24 cellular contexts compared by ENCODE assay signal in genomic region chr2:240638517-240639160, GRCh38. TPM values are rescaled to one million over a fixed set of nuclear protein-coding genes. Genes with fewer than 3 reads are reported as not detected.
DNase-seq lines count a peak whose midpoint lies in the region; ATAC-seq and TF ChIP-seq lines count a peak whose summit lies in the region.
"Had no signal": no experiment of that assay in that cellular context is flagged by ENCODE, and none has a peak within 500 bp of the region (broad histone marks: within the 10 kb centered on the region; RNA-seq: fewer than 3 reads in every experiment).

No MANE protein-coding gene starts in this region.

- no peak overlapping the region for H3K4me3 ChIP-seq in aorta (ENCODE audit: low read length in 2 of 2)
- H3K4me3 ChIP-seq: cardiac muscle cell, GM12878, GM23248, thyroid gland had no signal

- ATAC-seq in Right ventricle myocardium superior (ENCODE audit: poor library complexity) (no peak), aorta (ENCODE audit: low FRiP score) (peak; percentile 55), natural killer cell (no peak)
- ATAC-seq: activated CD4-positive, alpha-beta T cell treated with anti-CD3 and anti-CD28 coated beads for 36 hours; GM12878; left lobe of liver; T-cell had no signal

- no peak overlapping the region for H3K4me3 Mint-ChIP-seq in osteocyte (ENCODE audit: unreplicated experiment)
- H3K4me3 Mint-ChIP-seq in activated naive CD8-positive, alpha-beta T cell treated with anti-CD3 and anti-CD28 coated beads for 36 hours = no peak overlapping the region
- no peak overlapping the region for H3K4me3 Mint-ChIP-seq in natural killer cell
- H3K4me3 Mint-ChIP-seq: activated CD4-positive, alpha-beta T cell treated with anti-CD3 and anti-CD28 coated beads for 36 hours; CD4-positive, CD25-positive, alpha-beta regulatory T cell; T-cell had no signal

- H3K27ac Mint-ChIP-seq in osteocyte (ENCODE audit: unreplicated experiment) = no peak overlapping the region
- H3K27ac Mint-ChIP-seq in activated naive CD8-positive, alpha-beta T cell treated with anti-CD3 and anti-CD28 coated beads for 36 hours = no peak overlapping the region
- H3K27ac Mint-ChIP-seq in natural killer cell = peak overlapping the region in 1 of 2 donors; percentile 27
- H3K27ac Mint-ChIP-seq: activated CD4-positive, alpha-beta T cell treated with anti-CD3 and anti-CD28 coated beads for 36 hours; T-cell had no signal

- H3K36me3 ChIP-seq in aorta (ENCODE audit: control insufficient read depth in 1 of 2, insufficient read depth in 2 of 2, low read length in 1 of 2) = no peaks in the 10 kb centered on the region
- H3K36me3 ChIP-seq: cardiac muscle cell, neutrophil, thyroid gland had no signal

- H3K27me3 Mint-ChIP-seq in osteocyte (ENCODE audit: unreplicated experiment) = peaks cover 3% of the 10 kb centered on the region
- no peaks in the 10 kb centered on the region for H3K27me3 Mint-ChIP-seq in activated naive CD8-positive, alpha-beta T cell treated with anti-CD3 and anti-CD28 coated beads for 36 hours
- no peaks in the 10 kb centered on the region for H3K27me3 Mint-ChIP-seq in natural killer cell (ENCODE audit: low read depth in 2 of 2)
- H3K27me3 Mint-ChIP-seq: activated CD4-positive, alpha-beta T cell treated with anti-CD3 and anti-CD28 coated beads for 36 hours; CD4-positive, CD25-positive, alpha-beta regulatory T cell; T-cell had no signal

- H3K4me1 Mint-ChIP-seq in osteocyte (ENCODE audit: unreplicated experiment) (no peaks in the 10 kb centered on the region), natural killer cell (peaks cover 0 to 10% of the 10 kb centered on the region in 2 donors)
- no peaks in the 10 kb centered on the region for H3K4me1 Mint-ChIP-seq in activated naive CD8-positive, alpha-beta T cell treated with anti-CD3 and anti-CD28 coated beads for 36 hours
- H3K4me1 Mint-ChIP-seq: activated CD4-positive, alpha-beta T cell treated with anti-CD3 and anti-CD28 coated beads for 36 hours; CD4-positive, CD25-positive, alpha-beta regulatory T cell; T-cell had no signal

- no peak overlapping the region for H3K27ac ChIP-seq in aorta (ENCODE audit: low read depth in 1 of 2, low read length in 2 of 2)
- H3K27ac ChIP-seq: cardiac muscle cell, GM23248, neutrophil, thyroid gland had no signal

- no peaks in the 10 kb centered on the region for H3K27me3 ChIP-seq in aorta (ENCODE audit: control insufficient read depth in 1 of 2, insufficient read depth in 2 of 2, low read length in 1 of 2)
- H3K27me3 ChIP-seq: cardiac muscle cell, neutrophil, thyroid gland had no signal

- H3K4me1 ChIP-seq in aorta (ENCODE audit: control insufficient read depth in 1 of 2, insufficient read depth in 2 of 2, low read length in 2 of 2) = no peaks in the 10 kb centered on the region
- H3K4me1 ChIP-seq: thyroid gland had no signal

- intact Hi-C loops in cardiac septum (cut with DNase I) (no loop called here), Right ventricle myocardium superior (cut with DNase I) (no loop called here), aorta (cut with DNase I) (no loop called here), natural killer cell (cut with micrococcal nuclease) (no loop called here)

- no peaks in the 10 kb centered on the region for H3K9me3 ChIP-seq in aorta (ENCODE audit: control insufficient read depth, low read length)
- H3K9me3 ChIP-seq: neutrophil, thyroid gland had no signal

- no peaks in the 10 kb centered on the region for H3K36me3 Mint-ChIP-seq in osteocyte (ENCODE audit: unreplicated experiment)
- no peaks in the 10 kb centered on the region for H3K36me3 Mint-ChIP-seq in activated naive CD8-positive, alpha-beta T cell treated with anti-CD3 and anti-CD28 coated beads for 36 hours
- no peaks in the 10 kb centered on the region for H3K36me3 Mint-ChIP-seq in natural killer cell
- H3K36me3 Mint-ChIP-seq: CD4-positive, CD25-positive, alpha-beta regulatory T cell had no signal

- H3K9me3 Mint-ChIP-seq in osteocyte (ENCODE audit: unreplicated experiment) (peaks cover 12% of the 10 kb centered on the region), natural killer cell (peaks cover 0 to under 1% of the 10 kb centered on the region in 2 donors)
- H3K9me3 Mint-ChIP-seq in activated naive CD8-positive, alpha-beta T cell treated with anti-CD3 and anti-CD28 coated beads for 36 hours = peaks cover 6% of the 10 kb centered on the region

- TF ChIP-seq CTCF in osteocyte (IDR thresholded peaks at IDR 0.05) = no peak
- TF ChIP-seq CTCF in natural killer cell (IDR thresholded peaks at IDR 0.05) = no peak

- DNase-seq in cardiac septum (ENCODE audit: low spot score) (peak; percentile 26), Right ventricle myocardium superior (no peak), fibroblast of peridontal ligament (ENCODE audit: extremely low read depth) (peak; percentile 21), osteocyte (ENCODE audit: extremely low spot score, unreplicated experiment) (peak; percentile 73), aorta (peak; percentile 41 to 72), natural killer cell (no peak), EL (no peak)
- DNase-seq in activated naive CD8-positive, alpha-beta T cell treated with anti-CD3 and anti-CD28 coated beads for 36 hours = no peak
- DNase-seq: activated CD4-positive, alpha-beta T cell treated with anti-CD3 and anti-CD28 coated beads for 36 hours; amygdala; CD4-positive, CD25-positive, alpha-beta regulatory T cell; GM23248; NCI-H1930; NCI-H2227 treated with DMSO at 0.1 percent for 48 hours; NCI-H82; retina; T-cell; thyroid gland had no signal

- WGBS in aorta, 2 donors = 65 to 72% methylated on average over 18 of the region's 18 CpGs

RNA-seq across cellular contexts. Expression of gene GPR35, which starts 13.4 kb away (rescaled TPM):
- 1.5 TPM for total RNA-seq in cardiac septum
- 2.0 TPM for total RNA-seq in Right ventricle myocardium superior
- 2.5 and 3.6 TPM in 2 replicates for total RNA-seq in osteocyte
- 1 to 10 TPM; 2.1 to 3.9 TPM for total RNA-seq in aorta
- 10 to 100 TPM; 10.1 to 14.5 TPM for polyA plus RNA-seq in aorta
- total RNA-seq in activated naive CD8-positive, alpha-beta T cell treated with anti-CD3 and anti-CD28 coated beads for 36 hours = 1 to 10 TPM; 7.6 to 7.8 TPM
- 10 to 100 TPM; 10.6 to 19.7 (median 15.7) TPM for total RNA-seq in natural killer cell
- total RNA-seq: GM23248 had no signal

RNA-seq across cellular contexts. Expression of gene AQP12B, which starts 44.0 kb away (rescaled TPM):
- total RNA-seq in cardiac septum = not detected
- total RNA-seq in Right ventricle myocardium superior = not detected
- not detected in 2 replicates for total RNA-seq in osteocyte
- total RNA-seq in aorta = not detected
- polyA plus RNA-seq in aorta = under 1 TPM in 1 of 2 donors, not detected in 1; 0.38 TPM
- not detected for total RNA-seq in activated naive CD8-positive, alpha-beta T cell treated with anti-CD3 and anti-CD28 coated beads for 36 hours
- total RNA-seq in natural killer cell = not detected
- total RNA-seq: activated CD4-positive, alpha-beta T cell treated with anti-CD3 and anti-CD28 coated beads for 36 hours; cardiac muscle cell; CD4-positive, CD25-positive, alpha-beta regulatory T cell; GM12878; GM23248; left lobe of liver; mucosa of gallbladder; T-cell had no signal
- polyA plus RNA-seq: cardiac muscle cell; CD4-positive, CD25-positive, alpha-beta regulatory T cell; esophagus; GM12878; GM23248 had no signal

RNA-seq across cellular contexts. Expression of gene CAPN10, which starts 52.1 kb away (rescaled TPM):
- 24.3 TPM for total RNA-seq in cardiac septum
- 49.7 TPM for total RNA-seq in Right ventricle myocardium superior
- 37.7 and 40.3 TPM in 2 replicates for total RNA-seq in osteocyte
- 10 to 100 TPM; 23.7 to 35.5 TPM for total RNA-seq in aorta
- polyA plus RNA-seq in aorta = 10 to 100 TPM; 12.6 to 66.9 TPM
- total RNA-seq in activated naive CD8-positive, alpha-beta T cell treated with anti-CD3 and anti-CD28 coated beads for 36 hours = 10 to 100 TPM; 30.1 to 32.3 TPM
- 10 to 100 TPM; 69.3 to 95.1 (median 91.0) TPM for total RNA-seq in natural killer cell

RNA-seq across cellular contexts. Expression of gene AQP12A, which starts 53.0 kb away (rescaled TPM):
- not detected for total RNA-seq in cardiac septum
- not detected for total RNA-seq in Right ventricle myocardium superior
- not detected in 2 replicates for total RNA-seq in osteocyte
- total RNA-seq in aorta = not detected
- polyA plus RNA-seq in aorta = 1 to 10 TPM in 1 of 2 donors, not detected in 1; 2.5 TPM
- total RNA-seq in activated naive CD8-positive, alpha-beta T cell treated with anti-CD3 and anti-CD28 coated beads for 36 hours = not detected
- not detected for total RNA-seq in natural killer cell
- total RNA-seq: activated CD4-positive, alpha-beta T cell treated with anti-CD3 and anti-CD28 coated beads for 36 hours; cardiac muscle cell; CD4-positive, CD25-positive, alpha-beta regulatory T cell; GM12878; GM23248; left lobe of liver; mucosa of gallbladder; T-cell; thyroid gland had no signal
- polyA plus RNA-seq: cardiac muscle cell; CD4-positive, CD25-positive, alpha-beta regulatory T cell; esophagus; GM12878; GM23248 had no signal

Comparison
In these comparisons a context has a peak if more than half of its experiments do, and no peak if none do; other contexts are left out.
1. DNase-seq: peak in cardiac septum (single experiment), fibroblast of peridontal ligament (single experiment), osteocyte (single experiment) and aorta (2 of 2); none in Right ventricle myocardium superior (single experiment), activated naive CD8-positive, alpha-beta T cell treated with anti-CD3 and anti-CD28 coated beads for 36 hours (single experiment), natural killer cell (single experiment) and EL (single experiment).